2 cellular contexts compared by ENCODE assay signal in genomic region chr9:132041825-132042224, GRCh38.
TF ChIP-seq lines count a peak whose summit lies in the region.

No MANE protein-coding gene starts in this region.

TF ChIP-seq in IMR-90, 13 proteins besides CTCF, POLR2A, EP300 and RAD21:
- TF ChIP-seq CEBPB (IDR thresholded peaks at IDR 0.05; ENCODE audit: low read depth, low read length) = no peak
- no peak for TF ChIP-seq MAFK (IDR thresholded peaks at IDR 0.05; ENCODE audit: low read depth, low read length)
- TF ChIP-seq MAZ (IDR thresholded peaks at IDR 0.05; ENCODE audit: borderline replicate concordance, low read depth, low read length) = no peak
- no peak for TF ChIP-seq BHLHE40 (IDR thresholded peaks at IDR 0.05; ENCODE audit: low read depth, low read length)
- no peak for TF ChIP-seq ELK1 (IDR thresholded peaks at IDR 0.05; ENCODE audit: borderline replicate concordance, low read depth, low read length)

TF ChIP-seq in endothelial cell of umbilical vein, 7 proteins besides CTCF, POLR2A, EP300 and RAD21:
- no peak for TF ChIP-seq GATA2 (IDR thresholded peaks at IDR 0.05; ENCODE audit: insufficient read depth, insufficient read length, low read depth, low read length)
- no peak for TF ChIP-seq POLR2AphosphoS5 (IDR thresholded peaks at IDR 0.05; ENCODE audit: insufficient read depth, low read depth, low read length)
- TF ChIP-seq FOS (IDR thresholded peaks at IDR 0.05; ENCODE audit: borderline replicate concordance, insufficient read depth, low read length) = no peak
- TF ChIP-seq JUN (IDR thresholded peaks at IDR 0.05; ENCODE audit: borderline replicate concordance, insufficient read depth, insufficient read length, low read depth) = no peak
